Comparison of ENCODE assay signal across 8 cellular contexts in genomic region chr17:73311428-73311780, GRCh38. TPM values are rescaled to one million over a fixed set of nuclear protein-coding genes. Genes with fewer than 3 reads are reported as not detected.
DNase-seq lines count a peak whose midpoint lies in the region; ATAC-seq and FAIRE-seq lines count a peak whose summit lies in the region.

No MANE protein-coding gene starts in this region.

- intact Hi-C loops in activated CD4-positive, alpha-beta memory T cell treated with anti-CD3 and anti-CD28 coated beads for 36 hours (cut with micrococcal nuclease): loop anchor here (1.0 to 5.0 kb wide), 5 partner anchors 29 to 119 kb away; partner anchors contain the start of gene COG1
- intact Hi-C loops in left ventricle myocardium superior (cut with micrococcal nuclease): no loop called here

- no peak for FAIRE-seq in RCC 7860 (lab: Jason Lieb, UNC)

- peak overlapping the region; percentile 97 for H3K27ac ChIP-seq in skeletal muscle tissue (ENCODE audit: low read depth, low read length)

- POLR2A ChIA-PET in activated CD4-positive, alpha-beta memory T cell treated with anti-CD3 and anti-CD28 coated beads for 36 hours (lab: Charles Lee): interaction anchor here (0.5 to 1.5 kb wide), 4 partner anchors 8 to 584 kb away, joined by 3 to 5 read pairs (median 4); partner anchors contain the start of gene COG1

- H3K9me3 Mint-ChIP-seq in activated T-cell treated with anti-CD3 and anti-CD28 coated beads, Interleukin-2, amount 50 U/mL, for 72 hours: no peaks in the 10 kb centered on the region
- no peaks in the 10 kb centered on the region for H3K9me3 Mint-ChIP-seq in activated CD4-positive, alpha-beta memory T cell treated with anti-CD3 and anti-CD28 coated beads for 36 hours

- H3K36me3 ChIP-seq in skeletal muscle tissue (ENCODE audit: control insufficient read depth in 3 of 3, insufficient read depth in 3 of 3, low read length in 3 of 3): peaks cover 0 to 3% (median 0%) of the 10 kb centered on the region in 3 donors

- H3K9ac ChIP-seq in skeletal muscle tissue (ENCODE audit: low read depth in 1 of 3, low read length in 3 of 3): peak overlapping the region; percentile 89 to 99 (median 94)

- CTCF ChIA-PET in activated CD4-positive, alpha-beta memory T cell treated with anti-CD3 and anti-CD28 coated beads for 36 hours (lab: Charles Lee): interaction anchor here (1.0 to 4.3 kb wide), 7 partner anchors 10 to 585 kb away, joined by 3 to 38 read pairs (median 8); partner anchors contain the start of gene COG1

- H3K27ac Mint-ChIP-seq in activated T-cell treated with anti-CD3 and anti-CD28 coated beads, Interleukin-2, amount 50 U/mL, for 72 hours: no peak overlapping the region
- no peak overlapping the region for H3K27ac Mint-ChIP-seq in activated CD4-positive, alpha-beta memory T cell treated with anti-CD3 and anti-CD28 coated beads for 36 hours

- peaks cover 31 to 43% (median 38%) of the 10 kb centered on the region in 3 donors for H3K4me1 ChIP-seq in skeletal muscle tissue (ENCODE audit: control insufficient read depth in 3 of 3, insufficient read depth in 3 of 3, low read length in 3 of 3)

- DNase-seq in activated T-cell treated with anti-CD3 and anti-CD28 coated beads, Interleukin-2, amount 50 U/mL, for 72 hours: peak in 1 of 2 donors; percentile 25
- no peak for DNase-seq in activated T-cell treated with anti-CD3 and anti-CD28 coated beads, Interleukin-2, amount 50 U/mL, for 48 hours
- no peak for DNase-seq in activated CD4-positive, alpha-beta memory T cell treated with anti-CD3 and anti-CD28 coated beads for 36 hours
- DNase-seq in left ventricle myocardium superior (no peak), RCC 7860 (ENCODE audit: low spot score) (no peak), NCI-H187 (lab: John Stamatoyannopoulos, UW) (no peak)

- H3K27me3 ChIP-seq in skeletal muscle tissue (ENCODE audit: control insufficient read depth in 3 of 3, insufficient read depth in 3 of 3, low read length in 3 of 3): peaks cover 0 to 2% (median 0%) of the 10 kb centered on the region in 3 donors

- H3K4me3 Mint-ChIP-seq in activated T-cell treated with anti-CD3 and anti-CD28 coated beads, Interleukin-2, amount 50 U/mL, for 72 hours: peak overlapping the region; percentile 86 to 89
- peak overlapping the region; percentile 81 for H3K4me3 Mint-ChIP-seq in activated CD4-positive, alpha-beta memory T cell treated with anti-CD3 and anti-CD28 coated beads for 36 hours

- no peaks in the 10 kb centered on the region for H3K36me3 Mint-ChIP-seq in activated T-cell treated with anti-CD3 and anti-CD28 coated beads, Interleukin-2, amount 50 U/mL, for 72 hours (ENCODE audit: insufficient read depth in 2 of 2)
- H3K36me3 Mint-ChIP-seq in activated CD4-positive, alpha-beta memory T cell treated with anti-CD3 and anti-CD28 coated beads for 36 hours: no peaks in the 10 kb centered on the region

- peaks cover 7% of the 10 kb centered on the region for H3K4me1 Mint-ChIP-seq in activated T-cell treated with anti-CD3 and anti-CD28 coated beads, Interleukin-2, amount 50 U/mL, for 72 hours (ENCODE audit: low read depth)
- peaks cover 14% of the 10 kb centered on the region for H3K4me1 Mint-ChIP-seq in activated CD4-positive, alpha-beta memory T cell treated with anti-CD3 and anti-CD28 coated beads for 36 hours (ENCODE audit: low read depth)

- ATAC-seq in activated T-cell treated with anti-CD3 and anti-CD28 coated beads, Interleukin-2, amount 50 U/mL, for 72 hours (replicated peaks in 1 of 2): peak; percentile 4 to 25
- ATAC-seq in HG02943 (IDR thresholded peaks at IDR 0.05; ENCODE audit: low read depth, unreplicated experiment) (peak; percentile 13), left ventricle myocardium superior (peak; percentile 28)

- H3K4me3 ChIP-seq in skeletal muscle tissue (ENCODE audit: low read length in 3 of 3): peak overlapping the region; percentile 84 to 94 (median 91)

- H3K27me3 Mint-ChIP-seq in activated T-cell treated with anti-CD3 and anti-CD28 coated beads, Interleukin-2, amount 50 U/mL, for 72 hours (ENCODE audit: low read depth): no peaks in the 10 kb centered on the region
- no peaks in the 10 kb centered on the region for H3K27me3 Mint-ChIP-seq in activated CD4-positive, alpha-beta memory T cell treated with anti-CD3 and anti-CD28 coated beads for 36 hours

- H3K9me3 ChIP-seq in skeletal muscle tissue (ENCODE audit: control insufficient read depth in 3 of 3, low read length in 3 of 3): no peaks in the 10 kb centered on the region

RNA-seq across cellular contexts. Expression of gene CDC42EP4, which starts 0.4 kb away (rescaled TPM):
- 1 to 10 TPM; 1.6 to 3.2 TPM for total RNA-seq in activated T-cell treated with anti-CD3 and anti-CD28 coated beads, Interleukin-2, amount 50 U/mL, for 72 hours
- total RNA-seq in activated CD4-positive, alpha-beta memory T cell treated with anti-CD3 and anti-CD28 coated beads for 36 hours: 1 to 10 TPM; 1.6 to 1.7 TPM
- total RNA-seq in left ventricle myocardium superior (51.4 TPM), skeletal muscle tissue (18.8 TPM)

RNA-seq across cellular contexts. Expression of gene CPSF4L, which starts 49.7 kb away (rescaled TPM):
- not detected for total RNA-seq in activated T-cell treated with anti-CD3 and anti-CD28 coated beads, Interleukin-2, amount 50 U/mL, for 72 hours
- total RNA-seq in activated CD4-positive, alpha-beta memory T cell treated with anti-CD3 and anti-CD28 coated beads for 36 hours: not detected
- total RNA-seq in left ventricle myocardium superior: not detected
- not detected for total RNA-seq in skeletal muscle tissue
